12 cellular contexts compared by ENCODE assay signal in genomic region chr17:75344664-75345063, GRCh38. TPM values are rescaled to one million over a fixed set of nuclear protein-coding genes. Genes with fewer than 3 reads are reported as not detected.
DNase-seq lines count a peak whose midpoint lies in the region; ATAC-seq lines count a peak whose summit lies in the region.
"Had no signal": no experiment of that assay in that cellular context is flagged by ENCODE, and none has a peak within 500 bp of the region (broad histone marks: within the 10 kb centered on the region; RNA-seq: fewer than 3 reads in every experiment).

No MANE protein-coding gene starts in this region.

- H3K4me1 Mint-ChIP-seq in activated naive CD4-positive, alpha-beta T cell treated with anti-CD3 and anti-CD28 coated beads, Interleukin-2, amount 50 U/mL, for 24 hours = peaks cover 90% of the 10 kb centered on the region

- H3K36me3 ChIP-seq in HUES6 (ENCODE audit: control insufficient read depth, insufficient read depth, low read length) (no peaks in the 10 kb centered on the region), NT2/D1 (ENCODE audit: insufficient read depth, insufficient read length, low read length) (no peaks in the 10 kb centered on the region)
- H3K36me3 ChIP-seq: right lobe of liver, thoracic aorta had no signal

- H3K27me3 ChIP-seq in HUES6 (ENCODE audit: control insufficient read depth, insufficient read depth, low read length) (no peaks in the 10 kb centered on the region), NT2/D1 (ENCODE audit: insufficient read depth, insufficient read length) (no peaks in the 10 kb centered on the region)
- H3K27me3 ChIP-seq: right lobe of liver had no signal

- H3K9me3 Mint-ChIP-seq in activated naive CD4-positive, alpha-beta T cell treated with anti-CD3 and anti-CD28 coated beads, Interleukin-2, amount 50 U/mL, for 24 hours = no peaks in the 10 kb centered on the region

- DNase-seq in NT2/D1 (ENCODE audit: low read depth, low spot score) (no peak), cardiac septum (ENCODE audit: low spot score) (no peak), HCEC 1CT (no peak), dedifferentiated amniotic fluid mesenchymal stem cell (ENCODE audit: extremely low spot score) (no peak)
- peak; percentile 52 for DNase-seq in stimulated activated CD4-positive, alpha-beta T cell treated with anti-CD3 and anti-CD28 coated beads, Interleukin-2, amount 100 ng/mL, for 4 hours (ENCODE audit: low read depth)
- DNase-seq: NCI-H1105 treated with DMSO at 0.1 percent for 48 hours had no signal

- H3K4me3 Mint-ChIP-seq in activated naive CD4-positive, alpha-beta T cell treated with anti-CD3 and anti-CD28 coated beads, Interleukin-2, amount 50 U/mL, for 24 hours = peak overlapping the region; percentile 7

- peak overlapping the region; percentile 70 for H3K27ac ChIP-seq in HUES6 (ENCODE audit: low read depth, low read length)
- H3K27ac ChIP-seq: right lobe of liver, SK-N-MC, thoracic aorta had no signal

- H3K27me3 Mint-ChIP-seq in activated naive CD4-positive, alpha-beta T cell treated with anti-CD3 and anti-CD28 coated beads, Interleukin-2, amount 50 U/mL, for 24 hours = no peaks in the 10 kb centered on the region

- H3K4me3 ChIP-seq in HUES6 (ENCODE audit: low read depth, low read length) = peak overlapping the region; percentile 41; the same call in 1 of the 2 replicates
- no peak overlapping the region for H3K4me3 ChIP-seq in NT2/D1 (ENCODE audit: insufficient read length, low read depth)
- H3K4me3 ChIP-seq: right lobe of liver, SK-N-MC, thoracic aorta had no signal

- no peaks in the 10 kb centered on the region for H3K9me3 ChIP-seq in HUES6 (ENCODE audit: control insufficient read depth, insufficient read depth, low read depth, low read length)
- no peaks in the 10 kb centered on the region for H3K9me3 ChIP-seq in NT2/D1 (ENCODE audit: insufficient read depth, low read length)
- H3K9me3 ChIP-seq: right lobe of liver, thoracic aorta had no signal

- ATAC-seq in GM19397 (IDR thresholded peaks at IDR 0.05; ENCODE audit: unreplicated experiment) = no peak

- peaks cover 61% of the 10 kb centered on the region for H3K4me1 ChIP-seq in HUES6 (ENCODE audit: control insufficient read depth, insufficient read depth, low read length)
- H3K4me1 ChIP-seq in NT2/D1 (ENCODE audit: insufficient read depth, insufficient read length) = peaks cover 16% of the 10 kb centered on the region

- intact Hi-C loops in cardiac septum (cut with DNase I) = no loop called here

- H3K27ac Mint-ChIP-seq in activated naive CD4-positive, alpha-beta T cell treated with anti-CD3 and anti-CD28 coated beads, Interleukin-2, amount 50 U/mL, for 24 hours = peak overlapping the region; percentile 77

- H3K36me3 Mint-ChIP-seq in activated naive CD4-positive, alpha-beta T cell treated with anti-CD3 and anti-CD28 coated beads, Interleukin-2, amount 50 U/mL, for 24 hours = peaks cover 2% of the 10 kb centered on the region

- H3K9ac ChIP-seq in HUES6 (ENCODE audit: low read length) = peak overlapping the region; percentile 47
- peak overlapping the region; percentile 28 for H3K9ac ChIP-seq in NT2/D1 (ENCODE audit: insufficient read length, low read depth)

RNA-seq across cellular contexts. Expression of gene SLC25A19, which starts 55.4 kb away (rescaled TPM):
- total RNA-seq in cardiac septum = 8.5 TPM
